23 cellular contexts compared by ENCODE assay signal in the genomic region with DNA sequence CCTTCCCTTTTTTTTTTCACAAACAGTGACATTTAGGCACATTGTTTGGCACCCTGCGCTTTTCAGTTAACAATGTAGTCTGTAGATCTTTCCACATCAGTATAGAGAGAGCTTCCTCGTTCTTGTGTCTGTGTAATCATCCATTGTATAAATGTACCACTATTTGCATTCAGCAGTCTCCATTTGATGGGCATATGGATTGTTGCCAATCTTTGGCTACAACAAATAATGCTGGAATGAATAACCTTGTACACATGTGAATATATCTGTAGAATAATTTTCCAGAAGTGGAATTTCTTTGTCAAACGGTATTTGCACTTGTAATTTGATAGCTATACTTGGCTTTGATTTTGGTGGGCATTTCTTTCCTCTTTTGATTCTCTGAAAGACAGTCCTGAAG. TPM values are rescaled to one million over a fixed set of nuclear protein-coding genes. Genes with fewer than 3 reads are reported as not detected.
A peak's percentile ranks its signal among the peaks of the same experiment; 100 is the strongest.
DNase-seq lines count a peak whose midpoint lies in the region; ATAC-seq and TF ChIP-seq lines count a peak whose summit lies in the region.
"Had no signal": no experiment of that assay in that cellular context is flagged by ENCODE, and none has a peak within 500 bp of the region (broad histone marks: within the 10 kb centered on the region; RNA-seq: fewer than 3 reads in every experiment).

No MANE protein-coding gene starts in this region.

- H3K27me3 ChIP-seq in upper lobe of left lung (no peaks in the 10 kb centered on the region), thyroid gland (no peaks in the 10 kb centered on the region)

- H3K9me3 ChIP-seq in upper lobe of left lung (no peaks in the 10 kb centered on the region), thyroid gland (no peaks in the 10 kb centered on the region)
- H3K9me3 ChIP-seq: Caco-2, HAP-1 had no signal

- peak; percentile 24 for DNase-seq in NCI-H2196 (lab: John Stamatoyannopoulos, UW; ENCODE audit: unreplicated experiment)
- DNase-seq in NCI-H2196 treated with DMSO at 0.1 percent for 48 hours (lab: John Stamatoyannopoulos, UW; ENCODE audit: unreplicated experiment) = no peak
- peak; percentile 90 for DNase-seq in NCI-H2029 treated with DMSO at 0.1 percent for 48 hours (lab: John Stamatoyannopoulos, UW)
- peak; percentile 35 for DNase-seq in astrocyte of the hippocampus (ENCODE audit: low read depth, low spot score)
- DNase-seq in substantia nigra (lab: John Stamatoyannopoulos, UW) = no peak
- DNase-seq in upper lobe of left lung = no peak
- DNase-seq in thyroid gland = no peak
- no peak for DNase-seq in stimulated activated naive CD4-positive, alpha-beta T cell (lab: John Stamatoyannopoulos, UW)
- DNase-seq: Caco-2; CD4-positive, alpha-beta T cell; DMS53; EL; GM23248; MM.1S; NCI-H1417; NCI-H1930; NCI-H2227 treated with DMSO at 0.1 percent for 48 hours; NCI-H524 treated with DMSO at 0.1 percent for 48 hours; SHP77 had no signal

- 56 to 63% methylated on average over 3 of the region's 3 CpGs for WGBS in upper lobe of left lung, 2 donors
- WGBS in thyroid gland, 2 donors = 84 to 89% methylated on average over 3 of the region's 3 CpGs

- H3K36me3 ChIP-seq in upper lobe of left lung (peaks cover 5 to 30% (median 8%) of the 10 kb centered on the region in 4 donors), thyroid gland (peaks cover 13 to 37% of the 10 kb centered on the region in 2 donors)

- TF ChIP-seq CTCF in upper lobe of left lung (IDR thresholded peaks at IDR 0.05) (no peak), thyroid gland (IDR thresholded peaks at IDR 0.05) (no peak)

- TF ChIP-seq POLR2A in upper lobe of left lung (IDR thresholded peaks at IDR 0.05) = no peak
- TF ChIP-seq POLR2A in thyroid gland (IDR thresholded peaks at IDR 0.05) = no peak

- intact Hi-C loops in thyroid gland (cut with DNase I) = loop anchor here (5.0 kb wide), 1 partner anchor 92 kb away; no protein-coding TSS in a partner anchor

- peak overlapping the region; percentile 54 for H3K27ac ChIP-seq in substantia nigra (ENCODE audit: low read depth, low read length, poor library complexity, severe bottlenecking)
- H3K27ac ChIP-seq in upper lobe of left lung = no peak overlapping the region
- H3K27ac ChIP-seq in thyroid gland = no peak overlapping the region
- H3K27ac ChIP-seq: GM23248, SK-N-MC had no signal

- H3K4me3 ChIP-seq in upper lobe of left lung (no peak overlapping the region), thyroid gland (replicated peaks in 1 of 3) (no peak overlapping the region)
- H3K4me3 ChIP-seq: GM12878, GM23248, HAP-1, SK-N-MC had no signal

- H3K4me1 ChIP-seq in upper lobe of left lung (peaks cover 9 to 27% (median 21%) of the 10 kb centered on the region in 4 donors), thyroid gland (peaks cover 7 to 8% of the 10 kb centered on the region in 2 donors)

- no peak for ATAC-seq in upper lobe of left lung (ENCODE audit: low FRiP score in 2 of 2)
- ATAC-seq: GM12878 had no signal

- no peak for TF ChIP-seq EP300 in upper lobe of left lung (IDR thresholded peaks at IDR 0.05)

RNA-seq across cellular contexts. Expression of a gene that starts 17.1 kb away (rescaled TPM):
- total RNA-seq in upper lobe of left lung (10 to 100 TPM in 5 of 6 donors, 1 to 10 TPM in 1; 5.5 to 59.2 (median 25.1) TPM), thyroid gland (10 to 100 TPM in 3 of 4 donors, 1 to 10 TPM in 1; 5.8 to 16.3 (median 11.5) TPM)
- total RNA-seq: Caco-2, GM23248, LHCN-M2 had no signal

RNA-seq across cellular contexts. Expression of a gene that starts 23.7 kb away (rescaled TPM):
- total RNA-seq in upper lobe of left lung = 10 to 100 TPM; 33.4 to 58.7 (median 48.5) TPM
- total RNA-seq in thyroid gland = 10 to 100 TPM in 3 of 4 donors, 1 to 10 TPM in 1; 9.6 to 29.3 (median 17.5) TPM

RNA-seq across cellular contexts. Expression of a gene that starts 52.9 kb away (rescaled TPM):
- 10 to 100 TPM; 29.9 to 78.6 (median 53.8) TPM for total RNA-seq in upper lobe of left lung
- 10 to 100 TPM; 32.5 to 73.2 (median 40.1) TPM for total RNA-seq in thyroid gland

Comparison
In these comparisons a context has a peak if more than half of its experiments do, and no peak if none do; other contexts are left out.
1. DNase-seq: peak in NCI-H2196 (single experiment), NCI-H2029 treated with DMSO at 0.1 percent for 48 hours (single experiment) and astrocyte of the hippocampus (single experiment); none in NCI-H2196 treated with DMSO at 0.1 percent for 48 hours (single experiment), substantia nigra (0 of 49), upper lobe of left lung (0 of 2), thyroid gland (0 of 2) and stimulated activated naive CD4-positive, alpha-beta T cell (0 of 6).